In the genomic region with DNA sequence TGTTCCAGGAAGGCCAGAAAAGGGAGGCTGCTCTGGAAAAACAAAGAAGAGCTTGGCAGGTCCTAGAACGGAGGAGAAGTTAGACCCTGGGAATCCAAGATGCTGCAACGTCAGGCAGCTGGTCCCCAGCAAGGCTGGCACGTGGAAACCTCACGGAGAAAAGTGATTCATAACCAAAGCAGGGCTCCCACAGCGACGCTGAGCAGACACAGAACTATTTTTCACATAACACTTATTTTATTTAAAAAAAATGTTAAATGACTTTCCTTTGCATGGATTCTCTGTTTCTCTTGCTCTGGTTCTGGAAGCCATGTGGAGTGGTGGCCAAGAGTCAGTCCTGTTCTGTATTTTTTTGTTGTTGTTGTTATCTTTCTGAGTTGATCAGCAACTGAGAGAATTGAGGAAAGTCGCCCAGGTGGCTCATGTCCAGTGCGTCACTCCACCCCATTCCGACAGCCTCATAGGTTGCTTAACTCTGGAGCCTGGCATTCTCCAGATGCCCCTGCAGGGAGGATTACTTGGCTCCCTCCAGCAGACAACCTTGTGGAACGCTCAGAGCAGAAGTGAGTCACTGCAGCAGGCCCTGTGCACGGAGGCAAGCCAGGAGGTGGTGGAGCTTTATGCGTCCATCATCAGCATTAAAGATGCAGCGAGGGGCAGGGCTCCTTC, we compare ENCODE assay signal across 11 cellular contexts.
DNase-seq lines count a peak whose midpoint lies in the region; ATAC-seq and TF ChIP-seq lines count a peak whose summit lies in the region.
"Had no signal": no experiment of that assay in that cellular context is flagged by ENCODE, and none has a peak within 500 bp of the region (broad histone marks: within the 10 kb centered on the region; RNA-seq: fewer than 3 reads in every experiment).

No MANE protein-coding gene starts in this region.

- DNase-seq in 8988T (peak; percentile 37), H4 (ENCODE audit: low spot score) (peak; percentile 94), mammary epithelial cell (peak; percentile 61), left lung (no peak), KBM-7 (no peak), NOMO-1 treated with DMSO at 0.1 percent for 48 hours (lab: John Stamatoyannopoulos, UW; ENCODE audit: unreplicated experiment) (no peak), NCI-H1694 treated with DMSO at 0.1 percent for 48 hours (lab: John Stamatoyannopoulos, UW) (no peak)
- DNase-seq: activated CD4-positive, alpha-beta T cell treated with anti-CD3 and anti-CD28 coated beads, Interleukin-2, amount 50 U/mL, for 4 hours; CD4-positive, alpha-beta T cell had no signal

- no peaks in the 10 kb centered on the region for H3K79me2 ChIP-seq in mammary epithelial cell (ENCODE audit: insufficient read depth, low read length)

- 3% methylated on average over 11 of the region's 13 CpGs for WGBS in mammary epithelial cell (ENCODE audit: low coverage, missing lambda C conversion rate)

- no peak overlapping the region for H3K9ac ChIP-seq in mammary epithelial cell (ENCODE audit: insufficient read depth, low read length)

- in situ Hi-C loops in mammary epithelial cell (cut with MboI; ENCODE audit: low sequenced_read_pairs in 2 of 2) (no loop called here), KBM-7 (cut with MboI; ENCODE audit: low pct_unique_long_range_greater_than_20kb, low sequenced_read_pairs) (no loop called here)

- H3K4me1 ChIP-seq in mammary epithelial cell (ENCODE audit: insufficient read depth, low read length) = no peaks in the 10 kb centered on the region
- no peaks in the 10 kb centered on the region for H3K4me1 ChIP-seq in left lung

- TF ChIP-seq CTCF in mammary epithelial cell (conservative IDR thresholded peaks at IDR 0.05 in 1 of 2, IDR thresholded peaks at IDR 0.05 in 1 of 2; ENCODE audit: extremely low read depth in 1 of 2, insufficient read depth in 1 of 2, low read depth in 1 of 2, low read length in 2 of 2) = no peak
- TF ChIP-seq CTCF in left lung (IDR thresholded peaks at IDR 0.05) = no peak

- H3K27me3 ChIP-seq in mammary epithelial cell (ENCODE audit: insufficient read depth, low read length) (no peaks in the 10 kb centered on the region), left lung (no peaks in the 10 kb centered on the region)
- H3K27me3 ChIP-seq: neutrophil had no signal

- H3K27ac ChIP-seq in mammary epithelial cell (ENCODE audit: insufficient read depth, low read depth, low read length) (no peak overlapping the region), left lung (no peak overlapping the region)
- H3K27ac ChIP-seq: neutrophil had no signal

- H3K4me3 ChIP-seq in mammary epithelial cell (replicated peaks in 1 of 3; ENCODE audit: insufficient read depth in 1 of 3, low read depth in 2 of 3, low read length in 3 of 3) = no peak overlapping the region
- no peak overlapping the region for H3K4me3 ChIP-seq in left lung

- CTCF ChIA-PET in mammary epithelial cell (lab: Charles Lee; ENCODE audit: low non-redundant PET) = no interaction called here

- no peak overlapping the region for H2AFZ ChIP-seq in mammary epithelial cell (ENCODE audit: low read depth, low read length)

- H4K20me1 ChIP-seq in mammary epithelial cell (ENCODE audit: insufficient read depth, low read length) = no peaks in the 10 kb centered on the region

- intact Hi-C loops in mammary epithelial cell (cut with micrococcal nuclease) (no loop called here), left lung (cut with DNase I) (no loop called here)

- H3K36me3 ChIP-seq in mammary epithelial cell (ENCODE audit: insufficient read depth, low read length) = no peaks in the 10 kb centered on the region
- H3K36me3 ChIP-seq in left lung = no peaks in the 10 kb centered on the region
- H3K36me3 ChIP-seq: neutrophil had no signal

- ATAC-seq in left lung (peak; percentile 56), HG03097 (IDR thresholded peaks at IDR 0.05; ENCODE audit: low FRiP score, unreplicated experiment) (no peak)

- no peak overlapping the region for H3K4me2 ChIP-seq in mammary epithelial cell (ENCODE audit: insufficient read depth, low read depth, low read length)

- H3K9me3 ChIP-seq in mammary epithelial cell (replicated peaks; ENCODE audit: insufficient read depth, low read length) (no peaks in the 10 kb centered on the region), left lung (no peaks in the 10 kb centered on the region)
- H3K9me3 ChIP-seq: neutrophil had no signal

- no TSS peak for BruUV-seq in mammary epithelial cell (replicated peaks; lab: Mats Ljungman, UMichigan)

- dilution Hi-C loops in mammary epithelial cell (cut with HindIII; ENCODE audit: low sequenced_read_pairs) = no loop called here

Comparison
In these comparisons a context has a peak if more than half of its experiments do, and no peak if none do; other contexts are left out.
1. DNase-seq: peak in 8988T (single experiment), H4 (single experiment) and mammary epithelial cell (single experiment); none in left lung (0 of 2), KBM-7 (single experiment), NOMO-1 treated with DMSO at 0.1 percent for 48 hours (single experiment) and NCI-H1694 treated with DMSO at 0.1 percent for 48 hours (single experiment).